ENCODE assay signal across 8 cellular contexts in genomic region chr1:210328032-210328745, GRCh38. TPM values are rescaled to one million over a fixed set of nuclear protein-coding genes. Genes with fewer than 3 reads are reported as not detected.
DNase-seq lines count a peak whose midpoint lies in the region; ATAC-seq and TF ChIP-seq lines count a peak whose summit lies in the region.

No MANE protein-coding gene starts in this region.

- H3K4me1 Mint-ChIP-seq in effector memory CD8-positive, alpha-beta T cell (ENCODE audit: low read depth in 2 of 2): peaks cover 35 to 37% of the 10 kb centered on the region in 2 donors
- peaks cover 13 to 31% (median 21%) of the 10 kb centered on the region in 7 donors for H3K4me1 Mint-ChIP-seq in naive thymus-derived CD4-positive, alpha-beta T cell

- H3K36me3 Mint-ChIP-seq in effector memory CD8-positive, alpha-beta T cell (ENCODE audit: insufficient read depth): peaks cover 10% of the 10 kb centered on the region
- H3K36me3 Mint-ChIP-seq in naive thymus-derived CD4-positive, alpha-beta T cell: peaks cover 0 to 9% (median 6%) of the 10 kb centered on the region in 5 donors

- peak overlapping the region; percentile 93 to 95 for H3K4me3 Mint-ChIP-seq in effector memory CD8-positive, alpha-beta T cell
- peak overlapping the region; percentile 85 to 98 (median 93) for H3K4me3 Mint-ChIP-seq in naive thymus-derived CD4-positive, alpha-beta T cell

- H3K27ac Mint-ChIP-seq in effector memory CD8-positive, alpha-beta T cell: peak overlapping the region; percentile 97 to 98
- H3K27ac Mint-ChIP-seq in naive thymus-derived CD4-positive, alpha-beta T cell: peak overlapping the region in 7 of 9 donors; percentile 9 to 81 (median 74)

- POLR2A ChIA-PET in naive thymus-derived CD4-positive, alpha-beta T cell (lab: Charles Lee): interaction anchor here (0.6 kb wide), 1 partner anchor 369 kb away, joined by 3 read pairs; no protein-coding TSS in a partner anchor

- intact Hi-C loops in naive thymus-derived CD4-positive, alpha-beta T cell (cut with micrococcal nuclease): loop anchor here (1.0 to 5.0 kb wide), 5 partner anchors 17 to 929 kb away; partner anchors contain the start of gene RCOR3 (in 1 of the 2)

- peak; percentile 8 for TF ChIP-seq CTCF in GM06990 (IDR thresholded peaks at IDR 0.05; ENCODE audit: insufficient read depth, low read length, poor library complexity, severe bottlenecking)

- H3K9me3 ChIP-seq in naive thymus-derived CD4-positive, alpha-beta T cell (ENCODE audit: control insufficient read depth in 2 of 3, low read length in 3 of 3): no peaks in the 10 kb centered on the region

- no peaks in the 10 kb centered on the region for H3K27me3 Mint-ChIP-seq in effector memory CD8-positive, alpha-beta T cell
- peaks cover 7 to 38% (median 14%) of the 10 kb centered on the region in 5 donors for H3K27me3 Mint-ChIP-seq in naive thymus-derived CD4-positive, alpha-beta T cell

- H3K27me3 ChIP-seq in GM06990 (replicated peaks; ENCODE audit: control insufficient read depth, insufficient read depth, low read length): no peaks in the 10 kb centered on the region
- H3K27me3 ChIP-seq in naive thymus-derived CD4-positive, alpha-beta T cell (ENCODE audit: control insufficient read depth in 2 of 2, insufficient read depth in 2 of 2, low read length in 2 of 2): no peaks in the 10 kb centered on the region

- H3K27ac ChIP-seq in naive thymus-derived CD4-positive, alpha-beta T cell (ENCODE audit: low read depth, low read length): peak overlapping the region; percentile 61

- H3K36me3 ChIP-seq in GM06990 (ENCODE audit: control insufficient read depth, insufficient read depth, low read length): no peaks in the 10 kb centered on the region
- H3K36me3 ChIP-seq in naive thymus-derived CD4-positive, alpha-beta T cell (ENCODE audit: control insufficient read depth in 2 of 3, insufficient read depth in 3 of 3, low read length in 3 of 3): peaks cover 0 to 4% (median 0%) of the 10 kb centered on the region in 3 experiments

- CTCF ChIA-PET in naive thymus-derived CD4-positive, alpha-beta T cell (lab: Charles Lee): no interaction called here

- DNase-seq in GM06990 (ENCODE audit: extremely low read depth, insufficient read length) (no peak), NCI-H446 (lab: John Stamatoyannopoulos, UW) (peak; percentile 15 to 34), SW 1271 (lab: John Stamatoyannopoulos, UW) (no peak), HK-2 (ENCODE audit: unreplicated experiment) (no peak), NOMO-1 treated with dmso at 0.1 percent for 144 hours (lab: John Stamatoyannopoulos, UW; ENCODE audit: unreplicated experiment) (no peak)
- no peak for DNase-seq in effector memory CD8-positive, alpha-beta T cell
- DNase-seq in naive thymus-derived CD4-positive, alpha-beta T cell: peak in 1 of 9 donors; percentile 10

- no peak for ATAC-seq in effector memory CD8-positive, alpha-beta T cell (replicated peaks)
- ATAC-seq in naive thymus-derived CD4-positive, alpha-beta T cell: no peak
- ATAC-seq in GM21360 (IDR thresholded peaks at IDR 0.05; ENCODE audit: unreplicated experiment): no peak

- peak overlapping the region; percentile 85 for H3K4me3 ChIP-seq in GM06990 (replicated peaks; ENCODE audit: low read depth, low read length)
- H3K4me3 ChIP-seq in naive thymus-derived CD4-positive, alpha-beta T cell (ENCODE audit: low read length): peak overlapping the region; percentile 66

- H3K4me1 ChIP-seq in naive thymus-derived CD4-positive, alpha-beta T cell (ENCODE audit: control insufficient read depth in 2 of 2, insufficient read depth in 2 of 2, low read length in 2 of 2): peaks cover 8 to 28% of the 10 kb centered on the region in 2 donors

- H3K9me3 Mint-ChIP-seq in effector memory CD8-positive, alpha-beta T cell: no peaks in the 10 kb centered on the region
- peaks cover 0 to 19% (median 6%) of the 10 kb centered on the region in 11 donors for H3K9me3 Mint-ChIP-seq in naive thymus-derived CD4-positive, alpha-beta T cell

RNA-seq across cellular contexts. Expression of gene HHAT, which starts 0.5 kb away (rescaled TPM):
- total RNA-seq in naive thymus-derived CD4-positive, alpha-beta T cell: 1 to 10 TPM; 1.1 to 3.8 (median 2.7) TPM
- polyA plus RNA-seq in naive thymus-derived CD4-positive, alpha-beta T cell: under 1 TPM; 0.84 to 0.99 TPM

Comparison
In these comparisons a context has a peak if more than half of its experiments do, and no peak if none do; other contexts are left out.
1. DNase-seq: peak in NCI-H446 (2 of 2); none in GM06990 (single experiment), effector memory CD8-positive, alpha-beta T cell (0 of 3), SW 1271 (0 of 2), HK-2 (single experiment) and NOMO-1 treated with dmso at 0.1 percent for 144 hours (single experiment).